ENCODE assay signal across 8 cellular contexts in the genomic region with DNA sequence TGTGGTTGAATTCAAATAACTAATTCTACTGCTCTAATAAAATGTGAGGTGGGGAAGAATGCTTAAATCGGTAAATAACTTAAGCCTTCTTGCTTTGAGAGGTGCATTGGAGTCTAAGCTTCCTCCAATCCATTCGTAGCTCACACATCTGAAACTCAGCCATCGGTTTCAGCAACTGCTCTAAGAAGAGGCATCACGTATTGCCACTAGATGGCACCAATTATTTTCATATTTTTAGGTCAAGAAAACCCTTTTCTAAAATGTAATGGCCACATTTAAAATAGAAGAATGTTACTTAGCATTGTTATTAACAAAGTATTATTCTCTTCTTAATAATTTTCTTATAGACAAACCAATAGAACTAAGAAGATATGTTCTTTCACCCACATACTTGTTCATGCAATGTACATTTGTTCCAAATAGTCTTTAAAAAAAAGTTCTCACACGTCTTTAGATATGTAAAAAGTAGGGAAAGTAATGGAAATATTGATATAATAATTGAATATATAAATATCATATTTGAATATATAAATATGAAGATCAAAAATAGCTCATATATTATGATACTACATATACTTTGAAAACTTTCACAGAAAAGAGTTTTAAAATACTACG.
DNase-seq lines count a peak whose midpoint lies in the region; ATAC-seq and TF ChIP-seq lines count a peak whose summit lies in the region.

No MANE protein-coding gene starts in this region.

- no peaks in the 10 kb centered on the region for H3K9me3 ChIP-seq in heart right ventricle
- no peaks in the 10 kb centered on the region for H3K9me3 ChIP-seq in SU-DHL-6 (ENCODE audit: insufficient read depth, low read length)

- H3K4me1 ChIP-seq in heart right ventricle: no peaks in the 10 kb centered on the region

- H3K4me2 ChIP-seq in SU-DHL-6 (ENCODE audit: low read depth, low read length, poor library complexity, severe bottlenecking): no peak overlapping the region

- H3K27me3 ChIP-seq in heart right ventricle (peaks cover 0 to 7% (median 0%) of the 10 kb centered on the region in 7 donors), SU-DHL-6 (ENCODE audit: low read length) (no peaks in the 10 kb centered on the region)

- no peak overlapping the region for H3K9ac ChIP-seq in SU-DHL-6 (ENCODE audit: low read length)

- H3K79me2 ChIP-seq in SU-DHL-6 (ENCODE audit: insufficient read depth, low read length): no peaks in the 10 kb centered on the region

- no peaks in the 10 kb centered on the region for H3K9me2 ChIP-seq in SU-DHL-6 (replicated peaks; ENCODE audit: insufficient read depth, low read length)

- H4K20me1 ChIP-seq in SU-DHL-6 (ENCODE audit: low read depth, low read length): 0 out of 2 replicates have a peak, but pooled peaks cover 5% of the 10 kb centered on the region

- H3F3A ChIP-seq in SU-DHL-6 (ENCODE audit: insufficient read depth): no peaks in the 10 kb centered on the region

- peak in 7 of 9 donors; percentile 30 to 55 (median 46) for TF ChIP-seq CTCF in heart right ventricle (IDR thresholded peaks at IDR 0.05)
- peak; percentile 79 for TF ChIP-seq CTCF in SU-DHL-6 (IDR thresholded peaks at IDR 0.05; ENCODE audit: insufficient read depth, low read length, poor library complexity, severe bottlenecking)

- intact Hi-C loops in heart right ventricle (cut with DNase I): no loop called here
- intact Hi-C loops in left ventricle myocardium superior (cut with micrococcal nuclease): no loop called here

- WGBS in heart right ventricle, 2 donors: 28 to 30% methylated on average over 6 of the region's 6 CpGs

- DNase-seq in heart right ventricle (no peak), left ventricle myocardium superior (no peak), NCI-H1105 treated with DMSO at 0.1 percent for 48 hours (lab: John Stamatoyannopoulos, UW) (peak; percentile 78), iPS DF 19.7 (ENCODE audit: low read depth, low spot score) (peak; percentile 15)
- no peak for DNase-seq in stimulated activated CD4-positive, alpha-beta T cell treated with anti-CD3 and anti-CD28 coated beads, Interleukin-2, amount 100 ng/mL, for 24 hours

- H3K36me3 ChIP-seq in heart right ventricle (no peaks in the 10 kb centered on the region), SU-DHL-6 (ENCODE audit: low read length) (no peaks in the 10 kb centered on the region)

- H2AFZ ChIP-seq in SU-DHL-6 (ENCODE audit: low read depth, low read length, severe bottlenecking): no peak overlapping the region

- ATAC-seq in heart right ventricle (no peak), left ventricle myocardium superior (no peak), HG03045 (IDR thresholded peaks at IDR 0.05; ENCODE audit: unreplicated experiment) (no peak), HG03095 (IDR thresholded peaks at IDR 0.05; ENCODE audit: unreplicated experiment) (no peak)

- H3K27ac ChIP-seq in heart right ventricle: no peak overlapping the region
- H3K27ac ChIP-seq in SU-DHL-6 (ENCODE audit: low read depth, low read length): no peak overlapping the region

- H3K4me3 ChIP-seq in heart right ventricle: no peak overlapping the region
- H3K4me3 ChIP-seq in SU-DHL-6 (ENCODE audit: insufficient read depth, low read length, poor library complexity, severe bottlenecking): no peak overlapping the region

Comparison
In these comparisons a context has a peak if more than half of its experiments do, and no peak if none do; other contexts are left out.
1. DNase-seq: peak in NCI-H1105 treated with DMSO at 0.1 percent for 48 hours (single experiment) and iPS DF 19.7 (single experiment); none in heart right ventricle (0 of 2), left ventricle myocardium superior (single experiment) and stimulated activated CD4-positive, alpha-beta T cell treated with anti-CD3 and anti-CD28 coated beads, Interleukin-2, amount 100 ng/mL, for 24 hours (0 of 2).